Comparison of ENCODE assay signal across 17 cellular contexts in genomic region chr19:48196933-48197665, GRCh38. TPM values are rescaled to one million over a fixed set of nuclear protein-coding genes. Genes with fewer than 3 reads are reported as not detected.
DNase-seq lines count a peak whose midpoint lies in the region; ATAC-seq and TF ChIP-seq lines count a peak whose summit lies in the region.
"Had no signal": no experiment of that assay in that cellular context is flagged by ENCODE, and none has a peak within 500 bp of the region (broad histone marks: within the 10 kb centered on the region; RNA-seq: fewer than 3 reads in every experiment).

No MANE protein-coding gene starts in this region.

- H3K27ac ChIP-seq in BLaER1 (peak overlapping the region; percentile 51; the same call in 1 of the 2 replicates), HEK293 (ENCODE audit: extremely low read depth, low read depth, low read length) (no peak overlapping the region), left lung (no peak overlapping the region), SJCRH30 (no peak overlapping the region)
- H3K27ac ChIP-seq: vagina had no signal

- peak overlapping the region; percentile 42 for H3K4me2 ChIP-seq in BLaER1

- H3K4me1 ChIP-seq in BLaER1 (peaks cover 21% of the 10 kb centered on the region), HEK293 (ENCODE audit: control insufficient read depth, insufficient read depth, low read length) (0 out of 2 replicates have a peak, but pooled peaks cover 2% of the 10 kb centered on the region), left lung (peaks cover 0 to 9% of the 10 kb centered on the region in 2 donors), SJCRH30 (no peaks in the 10 kb centered on the region)

- peak; percentile 22 for ATAC-seq in left lung
- no peak for ATAC-seq in HG03280 (IDR thresholded peaks at IDR 0.05; ENCODE audit: unreplicated experiment)
- ATAC-seq: activated CD4-positive, alpha-beta T cell treated with anti-CD3 and anti-CD28 coated beads for 36 hours had no signal

- H3K27ac Mint-ChIP-seq in brain: peak overlapping the region in 4 of 5 experiments; percentile 39 to 55 (median 51)
- H3K27ac Mint-ChIP-seq: activated CD4-positive, alpha-beta T cell treated with anti-CD3 and anti-CD28 coated beads for 36 hours had no signal

- POLR2A ChIA-PET in HEK293 (lab: Yijun Ruan, JAX): interaction anchor here (0.6 kb wide), 1 partner anchor 157 kb away, joined by 3 read pairs; no protein-coding TSS in a partner anchor

- H3K27me3 Mint-ChIP-seq in brain: no peaks in the 10 kb centered on the region
- H3K27me3 Mint-ChIP-seq: activated CD4-positive, alpha-beta T cell treated with anti-CD3 and anti-CD28 coated beads for 36 hours had no signal

- H3K36me3 ChIP-seq in BLaER1 (peaks cover 37% of the 10 kb centered on the region), HEK293 (ENCODE audit: control insufficient read depth in 2 of 2, insufficient read depth in 1 of 2, low read length in 2 of 2) (peaks cover 0 to 8% of the 10 kb centered on the region in 2 experiments; a peak in 2 of 3 replicates), left lung (no peaks in the 10 kb centered on the region), SJCRH30 (no peaks in the 10 kb centered on the region)
- H3K36me3 ChIP-seq: vagina had no signal

- H3K27me3 ChIP-seq in BLaER1 (no peaks in the 10 kb centered on the region), left lung (peaks cover 0 to 23% of the 10 kb centered on the region in 2 donors), SJCRH30 (no peaks in the 10 kb centered on the region)
- H3K27me3 ChIP-seq: vagina had no signal

- H3K9me3 Mint-ChIP-seq in brain: no peaks in the 10 kb centered on the region
- H3K9me3 Mint-ChIP-seq: CD14-positive monocyte had no signal

- no peaks in the 10 kb centered on the region for H4K20me1 ChIP-seq in BLaER1

- peak overlapping the region; percentile 58 for H3K9ac ChIP-seq in BLaER1

- no peak for DNase-seq in left lung
- no peak for DNase-seq in putamen (ENCODE audit: low spot score)
- no peak for DNase-seq in SJCRH30
- no peak for DNase-seq in NCI-H128 (lab: John Stamatoyannopoulos, UW; ENCODE audit: unreplicated experiment)
- DNase-seq: activated CD4-positive, alpha-beta T cell treated with anti-CD3 and anti-CD28 coated beads for 36 hours; activated T-cell treated with anti-CD3 and anti-CD28 coated beads, Interleukin-2, amount 50 U/mL, for 48 hours; anterior cingulate cortex; foreskin melanocyte; Kasumi-1; NCI-H2029 treated with DMSO at 0.1 percent for 48 hours; NK-92 treated with Interleukin-12 subunit alpha and Interleukin-12 subunit beta, amount 100 ng/mL, for 24 hours had no signal

- H3K9me3 ChIP-seq in BLaER1 (no peaks in the 10 kb centered on the region), HEK293 (ENCODE audit: control insufficient read depth, insufficient read depth, low read depth, low read length) (no peaks in the 10 kb centered on the region), left lung (no peaks in the 10 kb centered on the region), SJCRH30 (replicated peaks) (no peaks in the 10 kb centered on the region)
- H3K9me3 ChIP-seq: vagina had no signal

- H3K36me3 Mint-ChIP-seq in brain: peaks cover 16% of the 10 kb centered on the region

- TF ChIP-seq CTCF in HEK293 (tag by site-specific recombination; IDR thresholded peaks at IDR 0.05) (no peak), brain (conservative IDR thresholded peaks at IDR 0.05) (no peak), left lung (IDR thresholded peaks at IDR 0.05) (no peak)

- intact Hi-C loops in left lung (cut with DNase I): no loop called here

- no peak overlapping the region for H3K4me3 Mint-ChIP-seq in brain
- H3K4me3 Mint-ChIP-seq: activated CD4-positive, alpha-beta T cell treated with anti-CD3 and anti-CD28 coated beads for 36 hours had no signal

- H3K4me3 ChIP-seq in BLaER1: no peak overlapping the region
- no peak overlapping the region for H3K4me3 ChIP-seq in HEK293 (ENCODE audit: low read depth, low read length)
- no peak overlapping the region for H3K4me3 ChIP-seq in left lung
- H3K4me3 ChIP-seq in SJCRH30: no peak overlapping the region
- H3K4me3 ChIP-seq: vagina had no signal

- H3K4me1 Mint-ChIP-seq in brain: peaks cover 13% of the 10 kb centered on the region

- CTCF ChIA-PET in HEK293 (lab: Yijun Ruan, JAX): interaction anchor here (1.9 kb wide), 1 partner anchor 70 kb away, joined by 7 read pairs; no protein-coding TSS in a partner anchor

TF ChIP-seq in HEK293, 187 proteins besides CTCF, POLR2A, EP300 and RAD21:
- peak; percentile 60; the same call in 1 of the 2 replicates for TF ChIP-seq EGR2 (tag by site-specific recombination; IDR thresholded peaks at IDR 0.05; ENCODE audit: low read depth)
- TF ChIP-seq ZNF366 (tag by site-specific recombination; conservative IDR thresholded peaks at IDR 0.05): peak; percentile 76
- TF ChIP-seq ZNF548 (tag by site-specific recombination; IDR thresholded peaks at IDR 0.05): no peak
- TF ChIP-seq ZNF777 (tag by site-specific recombination; IDR thresholded peaks at IDR 0.05; ENCODE audit: borderline replicate concordance): no peak
- TF ChIP-seq KLF1 (tag by site-specific recombination; IDR thresholded peaks at IDR 0.05): 0 out of 2 replicates have a peak, but pooled peaks have one; percentile 20
- TF ChIP-seq ZFHX2 (tag by site-specific recombination; conservative IDR thresholded peaks at IDR 0.05): peak; percentile 43
- TF ChIP-seq WT1 (tag by site-specific recombination; IDR thresholded peaks at IDR 0.05): peak; percentile 64; the same call in 1 of the 2 replicates
- peak; percentile 98 for TF ChIP-seq PRDM1 (tag by site-specific recombination; IDR thresholded peaks at IDR 0.05)

RNA-seq across cellular contexts. Expression of gene ZSWIM9, which starts 26.6 kb away (rescaled TPM):
- polyA plus RNA-seq in brain (ENCODE audit: insufficient read depth, low read depth, low replicate concordance): 12.5 TPM
- 1 to 10 TPM; 6.5 to 6.6 TPM for total RNA-seq in left lung
- total RNA-seq in SJCRH30 (2014; rRNA removed; shearing (Covaris generic)): 0.89 and 1.1 TPM in 2 replicates

RNA-seq across cellular contexts. Expression of gene LIG1, which starts 27.0 kb away (rescaled TPM):
- polyA plus RNA-seq in brain (ENCODE audit: insufficient read depth, low read depth, low replicate concordance): 38.7 TPM
- total RNA-seq in left lung: 10 to 100 TPM; 26.7 to 27.4 TPM
- 57.0 and 72.7 TPM in 2 replicates for total RNA-seq in SJCRH30 (2014; rRNA removed; shearing (Covaris generic))

RNA-seq across cellular contexts. Expression of gene CARD8, which starts 58.6 kb away (rescaled TPM):
- 12.9 TPM for polyA plus RNA-seq in brain (ENCODE audit: insufficient read depth, low read depth, low replicate concordance)
- total RNA-seq in left lung: 10 to 100 TPM; 51.3 to 92.3 TPM
- 18.3 and 20.4 TPM in 2 replicates for total RNA-seq in SJCRH30 (2014; rRNA removed; shearing (Covaris generic))
